Comparison of ENCODE assay signal across 8 cellular contexts in genomic region chr14:103122578-103123127, GRCh38. TPM values are rescaled to one million over a fixed set of nuclear protein-coding genes. Genes with fewer than 3 reads are reported as not detected.
DNase-seq lines count a peak whose midpoint lies in the region; ATAC-seq, FAIRE-seq and TF ChIP-seq lines count a peak whose summit lies in the region.

No MANE protein-coding gene starts in this region.

- no peaks in the 10 kb centered on the region for H3K36me3 Mint-ChIP-seq in activated T-helper 17 cell treated with anti-CD3 and anti-CD28 coated beads, Interleukin-2, amount 50 U/mL, for 72 hours (ENCODE audit: low read depth)

- BruUV-seq in HepG2 (replicated peaks; lab: Mats Ljungman, UMichigan): no TSS peak

- no peak overlapping the region for H2AFZ ChIP-seq in HepG2 (ENCODE audit: low read length)

- H3K27me3 ChIP-seq in HepG2 (ENCODE audit: control insufficient read depth in 1 of 2, insufficient read depth in 2 of 2, low read length in 2 of 2): peaks cover 1 to 55% of the 10 kb centered on the region in 2 experiments; a peak in 4 of 5 replicates
- no peaks in the 10 kb centered on the region for H3K27me3 ChIP-seq in thyroid gland

- TF ChIP-seq EP300 in HepG2 (IDR thresholded peaks at IDR 0.05; ENCODE audit: low read depth in 2 of 2, low read length in 2 of 2): no peak
- TF ChIP-seq EP300 in HepG2 (CRISPR knock-in tag; IDR thresholded peaks at IDR 0.05; ENCODE audit: borderline replicate concordance): no peak

- FAIRE-seq in HepG2 (lab: Jason Lieb, UNC): no peak

- no peak overlapping the region for H3K4me3 Mint-ChIP-seq in activated T-helper 17 cell treated with anti-CD3 and anti-CD28 coated beads, Interleukin-2, amount 50 U/mL, for 72 hours

- H3K9ac ChIP-seq in HepG2 (ENCODE audit: insufficient read depth, low read depth, low read length): no peak overlapping the region

- H3K27me3 Mint-ChIP-seq in activated T-helper 17 cell treated with anti-CD3 and anti-CD28 coated beads, Interleukin-2, amount 50 U/mL, for 72 hours: peaks cover 13% of the 10 kb centered on the region

- H3K4me3 ChIP-seq in HepG2 (replicated peaks in 1 of 3; ENCODE audit: insufficient read depth in 1 of 3, low read depth in 2 of 3, low read length in 3 of 3) (peak overlapping the region in 1 of 3 experiments; percentile 37; a peak in 1 of 6 replicates), thyroid gland (replicated peaks in 1 of 3) (peak overlapping the region in 1 of 3 donors; percentile 49)

- peaks cover 52% of the 10 kb centered on the region for H3K4me1 ChIP-seq in HepG2 (ENCODE audit: insufficient read depth, low read length)
- H3K4me1 ChIP-seq in thyroid gland: peaks cover 31 to 77% of the 10 kb centered on the region in 2 donors

- TF ChIP-seq POLR2A in HepG2 (IDR thresholded peaks at IDR 0.05; ENCODE audit: insufficient read depth in 1 of 2, low read depth in 2 of 2, low read length in 2 of 2) (no peak), thyroid gland (IDR thresholded peaks at IDR 0.05) (no peak)

- H3K27ac Mint-ChIP-seq in activated T-helper 17 cell treated with anti-CD3 and anti-CD28 coated beads, Interleukin-2, amount 50 U/mL, for 72 hours: no peak overlapping the region

- no peaks in the 10 kb centered on the region for H3K9me3 Mint-ChIP-seq in activated T-helper 17 cell treated with anti-CD3 and anti-CD28 coated beads, Interleukin-2, amount 50 U/mL, for 72 hours

- H4K20me1 ChIP-seq in HepG2 (ENCODE audit: insufficient read depth, low read length): no peaks in the 10 kb centered on the region; the same call in 1 of the 2 replicates

- no peak for TF ChIP-seq CTCF in HepG2 (CRISPR knock-in tag; IDR thresholded peaks at IDR 0.05)
- TF ChIP-seq CTCF in thyroid gland (IDR thresholded peaks at IDR 0.05): no peak

- H3K27ac ChIP-seq in HepG2 (ENCODE audit: extremely low read length, insufficient read depth, low read length) (no peak overlapping the region), thyroid gland (peak overlapping the region; percentile 79 to 93 (median 85))

- WGBS in HepG2 (ENCODE audit: low lambda C conversion rate): 63% methylated on average over 12 of the region's 28 CpGs
- WGBS in thyroid gland, 2 donors: 26 to 32% methylated on average over 9 to 11 of the region's 28 CpGs

- POLR2A ChIA-PET in HepG2 (lab: Yijun Ruan, JAX): no interaction called here

- no peak for TF ChIP-seq RAD21 in HepG2 (CRISPR knock-in tag; IDR thresholded peaks at IDR 0.05)

- intact Hi-C loops in HepG2 (cut with micrococcal nuclease; ENCODE audit: unreplicated experiment): no loop called here
- intact Hi-C loops in thyroid gland (cut with DNase I): no loop called here

- peak overlapping the region; percentile 62; the same call in 1 of the 2 replicates for H3K4me2 ChIP-seq in HepG2 (ENCODE audit: low read depth, low read length)

- DNase-seq in NCI-H1092 treated with DMSO at 0.1 percent for 48 hours (lab: John Stamatoyannopoulos, UW) (peak; percentile 31), NCI-H1092 (lab: John Stamatoyannopoulos, UW) (no peak), HepG2 (ENCODE audit: low spot score) (no peak), thyroid gland (no peak), SIG-M5 treated with dmso at 0.1 percent for 504 hours (lab: John Stamatoyannopoulos, UW; ENCODE audit: unreplicated experiment) (no peak), midbrain (lab: John Stamatoyannopoulos, UW) (no peak)

- H3K9me3 ChIP-seq in HepG2 (ENCODE audit: low read length): no peaks in the 10 kb centered on the region
- H3K9me3 ChIP-seq in thyroid gland: no peaks in the 10 kb centered on the region

- H3K36me3 ChIP-seq in HepG2 (replicated peaks in 1 of 2; ENCODE audit: control insufficient read depth in 1 of 2, insufficient read depth in 2 of 2, low read length in 2 of 2) (no peaks in the 10 kb centered on the region), thyroid gland (no peaks in the 10 kb centered on the region)

- H3K79me2 ChIP-seq in HepG2 (ENCODE audit: insufficient read depth, low read length): no peaks in the 10 kb centered on the region

- peak; percentile 26 for ATAC-seq in activated T-helper 17 cell treated with anti-CD3 and anti-CD28 coated beads, Interleukin-2, amount 50 U/mL, for 72 hours (replicated peaks)
- ATAC-seq in HepG2: no peak
- ATAC-seq in HG02852 (IDR thresholded peaks at IDR 0.05; ENCODE audit: unreplicated experiment): no peak

- CTCF ChIA-PET in HepG2 (lab: Yijun Ruan, JAX; ENCODE audit: low intra/inter-chr PET ratio, low total read pairs): no interaction called here

- H3K4me1 Mint-ChIP-seq in activated T-helper 17 cell treated with anti-CD3 and anti-CD28 coated beads, Interleukin-2, amount 50 U/mL, for 72 hours: no peaks in the 10 kb centered on the region

- in situ Hi-C loops in HepG2 (cut with HindIII; ENCODE audit: extremely low pct_ligation_motif_present, low pct_unique_long_range_greater_than_20kb): no loop called here

RNA-seq across cellular contexts. Expression of gene TNFAIP2, which starts 0.6 kb away (rescaled TPM):
- 1 to 10 TPM; 3.0 to 4.0 TPM for total RNA-seq in activated T-helper 17 cell treated with anti-CD3 and anti-CD28 coated beads, Interleukin-2, amount 50 U/mL, for 72 hours
- total RNA-seq in HepG2 (2016; rRNA removed; fragmentation: Illumina TruSeq; extraction: Trizol): 0.45 and 0.46 TPM in 2 replicates
- total RNA-seq in HepG2 (2016; cell fraction: cytosol; rRNA removed; fragmentation: Illumina TruSeq; extraction: Trizol; ENCODE audit: low read depth): not detected in 2 replicates
- total RNA-seq in HepG2 (2016; cell fraction: insoluble cytoplasmic fraction; rRNA removed; fragmentation: Illumina TruSeq; extraction: Trizol): 0.45 and 0.67 TPM in 2 replicates
- total RNA-seq in HepG2 (2016; cell fraction: membrane; rRNA removed; fragmentation: Illumina TruSeq; extraction: Trizol): 0.31 and 0.40 TPM in 2 replicates
- total RNA-seq in HepG2 (2016; cell fraction: nucleus; rRNA removed; fragmentation: Illumina TruSeq; extraction: Trizol): 0.34 and 0.94 TPM in 2 replicates
- polyA plus RNA-seq in HepG2 (2011; rRNA removed): 0.91 and 1.5 TPM in 2 replicates
- polyA plus RNA-seq in HepG2 (2011; cell fraction: cytosol; rRNA removed): 0.28 and 0.81 TPM in 2 replicates
- polyA plus RNA-seq in HepG2 (2011; cell fraction: nucleus; rRNA removed): 7.5 and 18.0 TPM in 2 replicates
- polyA plus RNA-seq in HepG2 (2012): 0.36 and 0.61 TPM in 2 replicates
- polyA plus RNA-seq in HepG2 (2016; cell fraction: cytosol; fragmentation: Illumina TruSeq; extraction: Trizol; ENCODE audit: low read depth): not detected in 2 replicates
- 0.16 and 0.42 TPM in 2 replicates for polyA plus RNA-seq in HepG2 (2016; cell fraction: insoluble cytoplasmic fraction; fragmentation: Illumina TruSeq; extraction: Trizol; ENCODE audit: low read depth)
- polyA plus RNA-seq in HepG2 (2016; cell fraction: membrane; fragmentation: Illumina TruSeq; extraction: Trizol; ENCODE audit: low read depth): 0.18 and 0.23 TPM in 2 replicates
- 0.83 and 1.8 TPM in 2 replicates for polyA plus RNA-seq in HepG2 (2016; cell fraction: nucleus; fragmentation: Illumina TruSeq; extraction: Trizol; ENCODE audit: insufficient read depth, low read depth)
- 2.4 and 123 TPM in 2 replicates for polyA minus RNA-seq in HepG2 (2011; rRNA and poly(A)+ RNA removed; ENCODE audit: low replicate concordance)
- 0.79 and 1.2 TPM in 2 replicates for polyA minus RNA-seq in HepG2 (2011; cell fraction: cytosol; rRNA and poly(A)+ RNA removed)
- polyA minus RNA-seq in HepG2 (2011; cell fraction: nucleus; rRNA and poly(A)+ RNA removed): 1.5 and 2.1 TPM in 2 replicates
- 10 to 100 TPM; 28.6 to 37.2 (median 31.2) TPM for total RNA-seq in thyroid gland

RNA-seq across cellular contexts. Expression of gene EXOC3L4, which starts 28.1 kb away (rescaled TPM):
- total RNA-seq in activated T-helper 17 cell treated with anti-CD3 and anti-CD28 coated beads, Interleukin-2, amount 50 U/mL, for 72 hours: not detected
- 11.3 and 27.0 TPM in 2 replicates for total RNA-seq in HepG2 (2016; rRNA removed; fragmentation: Illumina TruSeq; extraction: Trizol)
- total RNA-seq in HepG2 (2016; cell fraction: cytosol; rRNA removed; fragmentation: Illumina TruSeq; extraction: Trizol; ENCODE audit: low read depth): 6.3 and 6.7 TPM in 2 replicates
- 9.0 and 28.6 TPM in 2 replicates for total RNA-seq in HepG2 (2016; cell fraction: insoluble cytoplasmic fraction; rRNA removed; fragmentation: Illumina TruSeq; extraction: Trizol)
- total RNA-seq in HepG2 (2016; cell fraction: membrane; rRNA removed; fragmentation: Illumina TruSeq; extraction: Trizol): 11.1 and 11.5 TPM in 2 replicates
- total RNA-seq in HepG2 (2016; cell fraction: nucleus; rRNA removed; fragmentation: Illumina TruSeq; extraction: Trizol): 32.0 and 33.7 TPM in 2 replicates
- polyA plus RNA-seq in HepG2 (2011; rRNA removed): 11.8 and 21.2 TPM in 2 replicates
- 10.4 and 15.5 TPM in 2 replicates for polyA plus RNA-seq in HepG2 (2011; cell fraction: cytosol; rRNA removed)
- 157 and 161 TPM in 2 replicates for polyA plus RNA-seq in HepG2 (2011; cell fraction: nucleus; rRNA removed)
- 12.5 and 20.1 TPM in 2 replicates for polyA plus RNA-seq in HepG2 (2012)
- polyA plus RNA-seq in HepG2 (2016; cell fraction: cytosol; fragmentation: Illumina TruSeq; extraction: Trizol; ENCODE audit: low read depth): 4.1 and 4.2 TPM in 2 replicates
- polyA plus RNA-seq in HepG2 (2016; cell fraction: insoluble cytoplasmic fraction; fragmentation: Illumina TruSeq; extraction: Trizol; ENCODE audit: low read depth): 7.6 and 10.6 TPM in 2 replicates
- 6.1 and 7.1 TPM in 2 replicates for polyA plus RNA-seq in HepG2 (2016; cell fraction: membrane; fragmentation: Illumina TruSeq; extraction: Trizol; ENCODE audit: low read depth)
- polyA plus RNA-seq in HepG2 (2016; cell fraction: nucleus; fragmentation: Illumina TruSeq; extraction: Trizol; ENCODE audit: insufficient read depth, low read depth): 105 and 107 TPM in 2 replicates
- 0.28 and 10.1 TPM in 2 replicates for polyA minus RNA-seq in HepG2 (2011; rRNA and poly(A)+ RNA removed; ENCODE audit: low replicate concordance)
- 3.4 and 5.3 TPM in 2 replicates for polyA minus RNA-seq in HepG2 (2011; cell fraction: cytosol; rRNA and poly(A)+ RNA removed)
- 24.7 and 29.2 TPM in 2 replicates for polyA minus RNA-seq in HepG2 (2011; cell fraction: nucleus; rRNA and poly(A)+ RNA removed)
- total RNA-seq in thyroid gland: under 1 TPM in 2 of 4 donors, not detected in 2; 0.44 to 0.78 TPM

RNA-seq across cellular contexts. Expression of gene LBHD2, which starts 38.6 kb away (rescaled TPM):
- not detected for total RNA-seq in activated T-helper 17 cell treated with anti-CD3 and anti-CD28 coated beads, Interleukin-2, amount 50 U/mL, for 72 hours
- total RNA-seq in HepG2 (2016; rRNA removed; fragmentation: Illumina TruSeq; extraction: Trizol) (0.72 and 1.00 TPM in 2 replicates), thyroid gland (not detected)
- total RNA-seq in HepG2 (2016; cell fraction: cytosol; rRNA removed; fragmentation: Illumina TruSeq; extraction: Trizol; ENCODE audit: low read depth): 2.3 and 2.8 TPM in 2 replicates
- 0.37 and 0.39 TPM in 2 replicates for total RNA-seq in HepG2 (2016; cell fraction: insoluble cytoplasmic fraction; rRNA removed; fragmentation: Illumina TruSeq; extraction: Trizol)
- total RNA-seq in HepG2 (2016; cell fraction: membrane; rRNA removed; fragmentation: Illumina TruSeq; extraction: Trizol): 1.1 and 4.0 TPM in 2 replicates
- not detected in 2 replicates for total RNA-seq in HepG2 (2016; cell fraction: nucleus; rRNA removed; fragmentation: Illumina TruSeq; extraction: Trizol)
- polyA plus RNA-seq in HepG2 (2011; rRNA removed): 0.67 and 0.95 TPM in 2 replicates
- polyA plus RNA-seq in HepG2 (2011; cell fraction: cytosol; rRNA removed): 0.85 and 2.1 TPM in 2 replicates
- polyA plus RNA-seq in HepG2 (2011; cell fraction: nucleus; rRNA removed): 0.64 and 1.0 TPM in 2 replicates
- 0.40 and 0.72 TPM in 2 replicates for polyA plus RNA-seq in HepG2 (2012)
- 2.9 and 3.8 TPM in 2 replicates for polyA plus RNA-seq in HepG2 (2016; cell fraction: cytosol; fragmentation: Illumina TruSeq; extraction: Trizol; ENCODE audit: low read depth)
- 0.36 and 0.88 TPM in 2 replicates for polyA plus RNA-seq in HepG2 (2016; cell fraction: insoluble cytoplasmic fraction; fragmentation: Illumina TruSeq; extraction: Trizol; ENCODE audit: low read depth)
- 0.86 and 1.1 TPM in 2 replicates for polyA plus RNA-seq in HepG2 (2016; cell fraction: membrane; fragmentation: Illumina TruSeq; extraction: Trizol; ENCODE audit: low read depth)
- 0.73 and 0.75 TPM in 2 replicates for polyA plus RNA-seq in HepG2 (2016; cell fraction: nucleus; fragmentation: Illumina TruSeq; extraction: Trizol; ENCODE audit: insufficient read depth, low read depth)
- polyA minus RNA-seq in HepG2 (2011; rRNA and poly(A)+ RNA removed; ENCODE audit: low replicate concordance): 0.30 TPM in 1 of 2 replicates, not detected in the other
- not detected in 2 replicates for polyA minus RNA-seq in HepG2 (2011; cell fraction: cytosol; rRNA and poly(A)+ RNA removed)
- polyA minus RNA-seq in HepG2 (2011; cell fraction: nucleus; rRNA and poly(A)+ RNA removed): not detected in 2 replicates

Comparison
In these comparisons a context has a peak if more than half of its experiments do, and no peak if none do; other contexts are left out.
1. RNA of gene TNFAIP2, which starts 0.6 kb away (total RNA-seq): 28.6 to 37.2 TPM in thyroid gland; 3.0 to 4.0 TPM in activated T-helper 17 cell treated with anti-CD3 and anti-CD28 coated beads, Interleukin-2, amount 50 U/mL, for 72 hours and 0.31 to 0.94 TPM in HepG2; every median in the first group is over 4 times any median in the second.
2. RNA of gene EXOC3L4, which starts 28.1 kb away (total RNA-seq): 6.3 to 33.7 TPM in HepG2; 0.44 to 0.78 TPM in thyroid gland and not detected in activated T-helper 17 cell treated with anti-CD3 and anti-CD28 coated beads, Interleukin-2, amount 50 U/mL, for 72 hours; every median in the first group is over 4 times any median in the second.